Comparison of ENCODE assay signal across 10 cellular contexts in the genomic region with DNA sequence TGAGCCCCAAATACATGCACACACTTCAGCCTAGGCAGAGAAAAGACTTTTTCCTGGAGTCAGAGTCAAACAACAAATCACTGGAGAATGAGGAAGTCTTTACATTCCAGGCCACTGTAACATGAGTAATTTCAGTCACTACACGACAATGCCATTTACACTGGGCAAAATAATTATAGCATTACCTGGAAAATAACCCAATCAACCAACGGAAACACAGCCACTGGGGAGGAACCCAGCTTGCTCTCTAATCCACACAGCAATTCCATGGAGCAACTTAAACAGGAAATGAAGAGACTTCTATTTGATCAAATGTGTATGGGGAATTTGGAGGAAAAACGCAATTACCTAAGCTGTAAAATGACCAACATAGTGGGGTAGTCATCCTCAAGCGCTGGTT. TPM values are rescaled to one million over a fixed set of nuclear protein-coding genes. Genes with fewer than 3 reads are reported as not detected.
DNase-seq lines count a peak whose midpoint lies in the region; ATAC-seq and TF ChIP-seq lines count a peak whose summit lies in the region.
"Had no signal": no experiment of that assay in that cellular context is flagged by ENCODE, and none has a peak within 500 bp of the region (broad histone marks: within the 10 kb centered on the region; RNA-seq: fewer than 3 reads in every experiment).

No MANE protein-coding gene starts in this region.

- ATAC-seq in heart left ventricle (no peak), left ventricle myocardium superior (no peak), GM21390 (IDR thresholded peaks at IDR 0.05; ENCODE audit: unreplicated experiment) (no peak)

- TF ChIP-seq POLR2A in heart left ventricle (IDR thresholded peaks at IDR 0.05) = no peak

- TF ChIP-seq CTCF in heart left ventricle (IDR thresholded peaks at IDR 0.05) (no peak), ascending aorta (IDR thresholded peaks at IDR 0.05) (no peak), type B pancreatic cell (conservative IDR thresholded peaks at IDR 0.05) (no peak)

- H3K36me3 Mint-ChIP-seq in type B pancreatic cell = peaks cover 35% of the 10 kb centered on the region

- intact Hi-C loops in heart left ventricle (cut with DNase I) = loop anchor here in 2 of 10 donors (5.0 kb wide), 2 partner anchors 72 to 122 kb away; no protein-coding TSS in a partner anchor
- intact Hi-C loops in left ventricle myocardium superior (cut with micrococcal nuclease) = no loop called here
- intact Hi-C loops in ascending aorta (cut with DNase I) = loop anchor here (5.0 kb wide), 1 partner anchor 338 kb away; no protein-coding TSS in a partner anchor

- H3K4me3 ChIP-seq in heart left ventricle = no peak overlapping the region
- no peak overlapping the region for H3K4me3 ChIP-seq in ascending aorta

- WGBS in heart left ventricle, 4 donors = 32 to 39% (median 38%) methylated on average over 4 of the region's 4 CpGs

- H3K27me3 Mint-ChIP-seq in type B pancreatic cell = no peaks in the 10 kb centered on the region

- peaks cover 63% of the 10 kb centered on the region for H3K4me1 Mint-ChIP-seq in type B pancreatic cell (ENCODE audit: unreplicated experiment)

- H3K4me1 ChIP-seq in heart left ventricle (peaks cover 12 to 100% (median 86%) of the 10 kb centered on the region in 12 donors), ascending aorta (peaks cover 27 to 92% of the 10 kb centered on the region in 2 donors)

- DNase-seq in heart left ventricle = no peak
- DNase-seq in left ventricle myocardium superior = no peak
- peak in 1 of 2 donors; percentile 61 for DNase-seq in ascending aorta (ENCODE audit: low spot score in 2 of 2)
- DNase-seq in iris pigment epithelial cell (ENCODE audit: low read depth) = peak; percentile 73
- DNase-seq in type B pancreatic cell (ENCODE audit: extremely low spot score, unreplicated experiment) = no peak
- no peak for DNase-seq in foreskin melanocyte
- DNase-seq in activated CD4-positive, alpha-beta T cell treated with anti-CD3 and anti-CD28 coated beads for 1 hour = no peak
- DNase-seq: caudate nucleus, islet precursor cell had no signal

- H3K27ac Mint-ChIP-seq in type B pancreatic cell = peak overlapping the region; percentile 76

- H3K36me3 ChIP-seq in heart left ventricle = peaks cover 0 to 48% (median 27%) of the 10 kb centered on the region in 9 donors
- H3K36me3 ChIP-seq in ascending aorta = peaks cover 0 to 16% of the 10 kb centered on the region in 2 donors

- H3K27ac ChIP-seq in heart left ventricle = peak overlapping the region in 10 of 12 donors; percentile 17 to 87 (median 38)
- peak overlapping the region; percentile 77 to 80 for H3K27ac ChIP-seq in ascending aorta

- H3K27me3 ChIP-seq in heart left ventricle (no peaks in the 10 kb centered on the region), ascending aorta (no peaks in the 10 kb centered on the region)

- H3K4me3 Mint-ChIP-seq in type B pancreatic cell = peak overlapping the region; percentile 12

- no peaks in the 10 kb centered on the region for H3K9me3 Mint-ChIP-seq in type B pancreatic cell

- H3K9me3 ChIP-seq in heart left ventricle (no peaks in the 10 kb centered on the region), ascending aorta (no peaks in the 10 kb centered on the region)

RNA-seq across cellular contexts. Expression of a gene that starts 15.2 kb away (rescaled TPM):
- total RNA-seq in heart left ventricle = 100 to 1,000 TPM; 138 to 667 (median 220) TPM
- 100 to 1,000 TPM in 1 of 2 donors, 10 to 100 TPM in 1; 43.8 to 146 TPM for polyA plus RNA-seq in heart left ventricle
- total RNA-seq in left ventricle myocardium superior = 186 TPM
- 790 TPM for total RNA-seq in ascending aorta
- total RNA-seq in type B pancreatic cell (ENCODE audit: low replicate concordance) = 183 and 383 TPM in 2 replicates
